In genomic region chr9:110254500-110254899, GRCh38 we compare ENCODE assay signal across 1 cellular context.
TF ChIP-seq lines count a peak whose summit lies in the region.

No MANE protein-coding gene starts in this region.

TF ChIP-seq in GM12878, 131 proteins besides CTCF, POLR2A, EP300 and RAD21 (continued from another document):
- no peak for TF ChIP-seq KAT2A (conservative IDR thresholded peaks at IDR 0.05; ENCODE audit: control insufficient read depth, low read depth, low read length)
- no peak for TF ChIP-seq BMI1 (IDR thresholded peaks at IDR 0.05; ENCODE audit: borderline replicate concordance)
